8 cellular contexts compared by ENCODE assay signal in genomic region chr7:77415474-77415821, GRCh38. TPM values are rescaled to one million over a fixed set of nuclear protein-coding genes. Genes with fewer than 3 reads are reported as not detected.
DNase-seq lines count a peak whose midpoint lies in the region; ATAC-seq, FAIRE-seq and TF ChIP-seq lines count a peak whose summit lies in the region.

No MANE protein-coding gene starts in this region.

- no peak overlapping the region for H3K27ac ChIP-seq in SU-DHL-6 (ENCODE audit: low read depth, low read length)

- H3K27me3 ChIP-seq in SU-DHL-6 (ENCODE audit: low read length): no peaks in the 10 kb centered on the region

- peaks cover 25% of the 10 kb centered on the region for H3K36me3 Mint-ChIP-seq in dendritic cell treated with granulocyte-macrophage colony-stimulating factor and Interleukin-4, amounts not matched to agents 40 ng/mL and 50 ng/mL, for 4 days (ENCODE audit: low read depth)
- H3K36me3 Mint-ChIP-seq in mesothelial cell of epicardium: no peaks in the 10 kb centered on the region

- peak; percentile 58 for FAIRE-seq in urothelium cell line (lab: Jason Lieb, UNC)

- H2AFZ ChIP-seq in SU-DHL-6 (ENCODE audit: low read depth, low read length, severe bottlenecking): peak overlapping the region; percentile 42

- no peaks in the 10 kb centered on the region for H4K20me1 ChIP-seq in SU-DHL-6 (ENCODE audit: low read depth, low read length)

- H3F3A ChIP-seq in SU-DHL-6 (ENCODE audit: insufficient read depth): 0 out of 2 replicates have a peak, but pooled peaks cover 9% of the 10 kb centered on the region

- peak overlapping the region; percentile 84 for H3K4me3 Mint-ChIP-seq in dendritic cell treated with granulocyte-macrophage colony-stimulating factor and Interleukin-4, amounts not matched to agents 40 ng/mL and 50 ng/mL, for 4 days
- H3K4me3 Mint-ChIP-seq in mesothelial cell of epicardium: peak overlapping the region; percentile 65

- H3K36me3 ChIP-seq in SU-DHL-6 (ENCODE audit: low read length): no peaks in the 10 kb centered on the region

- H3K79me2 ChIP-seq in SU-DHL-6 (ENCODE audit: insufficient read depth, low read length): no peaks in the 10 kb centered on the region

- H3K27ac Mint-ChIP-seq in dendritic cell treated with granulocyte-macrophage colony-stimulating factor and Interleukin-4, amounts not matched to agents 40 ng/mL and 50 ng/mL, for 4 days: peak overlapping the region; percentile 94
- peak overlapping the region; percentile 34 for H3K27ac Mint-ChIP-seq in mesothelial cell of epicardium

- H3K4me1 Mint-ChIP-seq in dendritic cell treated with granulocyte-macrophage colony-stimulating factor and Interleukin-4, amounts not matched to agents 40 ng/mL and 50 ng/mL, for 4 days (ENCODE audit: low read depth): peaks cover 47% of the 10 kb centered on the region
- peaks cover 6% of the 10 kb centered on the region for H3K4me1 Mint-ChIP-seq in mesothelial cell of epicardium

- peak; percentile 37 for ATAC-seq in HG02840 (IDR thresholded peaks at IDR 0.05; ENCODE audit: low FRiP score, unreplicated experiment)

- H3K9me3 ChIP-seq in SU-DHL-6 (ENCODE audit: insufficient read depth, low read length): no peaks in the 10 kb centered on the region

- peak overlapping the region; percentile 43 for H3K4me3 ChIP-seq in SU-DHL-6 (ENCODE audit: insufficient read depth, low read length, poor library complexity, severe bottlenecking)

- H3K4me2 ChIP-seq in SU-DHL-6 (ENCODE audit: low read depth, low read length, poor library complexity, severe bottlenecking): peak overlapping the region; percentile 51

- H3K9ac ChIP-seq in SU-DHL-6 (ENCODE audit: low read length): peak overlapping the region; percentile 39; the same call in 1 of the 2 replicates

- intact Hi-C loops in dendritic cell treated with granulocyte-macrophage colony-stimulating factor and Interleukin-4, amounts not matched to agents 40 ng/mL and 50 ng/mL, for 4 days (cut with micrococcal nuclease): loop anchor here (2.0 kb wide), 1 partner anchor 13 kb away; no protein-coding TSS in a partner anchor

- no peaks in the 10 kb centered on the region for H3K9me2 ChIP-seq in SU-DHL-6 (replicated peaks; ENCODE audit: insufficient read depth, low read length)

- H3K9me3 Mint-ChIP-seq in dendritic cell treated with granulocyte-macrophage colony-stimulating factor and Interleukin-4, amounts not matched to agents 40 ng/mL and 50 ng/mL, for 4 days: no peaks in the 10 kb centered on the region
- no peaks in the 10 kb centered on the region for H3K9me3 Mint-ChIP-seq in mesothelial cell of epicardium

- peak; percentile 10 for DNase-seq in activated CD4-positive, alpha-beta T cell treated with anti-CD3 and anti-CD28 coated beads for 1 hour
- DNase-seq in activated CD4-positive, alpha-beta T cell treated with anti-CD3 and anti-CD28 coated beads, Interleukin-2, amount 50 U/mL, for 4 hours: no peak
- no peak for DNase-seq in mesothelial cell of epicardium (ENCODE audit: low spot score in 2 of 2, unreplicated experiment in 2 of 2)
- no peak for DNase-seq in urothelium cell line (ENCODE audit: low spot score)
- no peak for DNase-seq in SKM-1 treated with dmso at 0.1 percent for 144 hours (lab: John Stamatoyannopoulos, UW; ENCODE audit: unreplicated experiment)

- no peaks in the 10 kb centered on the region for H3K27me3 Mint-ChIP-seq in dendritic cell treated with granulocyte-macrophage colony-stimulating factor and Interleukin-4, amounts not matched to agents 40 ng/mL and 50 ng/mL, for 4 days
- H3K27me3 Mint-ChIP-seq in mesothelial cell of epicardium (ENCODE audit: low read depth): peaks cover 18% of the 10 kb centered on the region

- TF ChIP-seq CTCF in SU-DHL-6 (IDR thresholded peaks at IDR 0.05; ENCODE audit: insufficient read depth, low read length, poor library complexity, severe bottlenecking): no peak
- no peak for TF ChIP-seq CTCF in mesothelial cell of epicardium (IDR thresholded peaks at IDR 0.05; ENCODE audit: unreplicated experiment)

RNA-seq across cellular contexts. Expression of gene GSAP, which starts 0.7 kb away (rescaled TPM):
- 18.4 to 19.8 TPM (median 19.6 TPM) in 3 replicates for total RNA-seq in mesothelial cell of epicardium
